Comparison of ENCODE assay signal across 13 cellular contexts in the genomic region with DNA sequence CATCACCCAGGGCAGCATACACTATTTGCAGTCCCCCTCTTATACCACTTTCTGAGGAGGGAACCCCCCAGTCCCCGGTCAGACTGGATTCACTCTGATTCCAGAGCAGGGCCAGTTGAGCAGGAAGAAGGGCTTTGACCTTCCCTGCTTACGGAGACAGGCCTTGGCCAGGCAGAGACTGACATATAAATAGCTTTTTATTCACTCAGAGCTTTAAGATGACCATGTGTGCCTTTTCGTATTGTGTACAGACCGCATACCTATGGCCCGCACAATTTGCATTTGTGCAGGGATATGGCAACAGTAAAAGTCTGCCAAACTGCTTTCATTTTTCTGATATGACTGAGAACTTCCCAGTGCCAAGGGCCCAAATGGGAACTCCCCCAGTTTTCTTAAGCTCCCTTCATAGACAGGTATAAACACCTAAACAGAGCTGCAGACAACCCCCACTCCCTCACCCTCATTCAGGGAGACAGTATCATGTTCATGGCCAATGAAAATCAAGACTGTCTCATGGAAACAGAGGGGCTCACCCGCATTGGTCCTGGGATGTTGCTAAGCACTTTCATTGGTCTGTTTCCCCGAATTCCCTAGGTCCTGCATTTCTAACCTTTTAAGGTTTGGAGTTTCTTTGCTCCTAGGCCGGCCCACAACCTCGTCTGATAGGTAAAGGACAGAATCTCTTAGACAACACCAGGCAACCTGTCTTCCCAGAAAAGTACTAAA.
DNase-seq lines count a peak whose midpoint lies in the region; ATAC-seq, FAIRE-seq and TF ChIP-seq lines count a peak whose summit lies in the region.
"Had no signal": no experiment of that assay in that cellular context is flagged by ENCODE, and none has a peak within 500 bp of the region (broad histone marks: within the 10 kb centered on the region; RNA-seq: fewer than 3 reads in every experiment).

No MANE protein-coding gene starts in this region.

- no peak for TF ChIP-seq EP300 in HepG2 (IDR thresholded peaks at IDR 0.05; ENCODE audit: low read depth in 2 of 2, low read length in 2 of 2)
- TF ChIP-seq EP300 in HepG2 (CRISPR knock-in tag; IDR thresholded peaks at IDR 0.05; ENCODE audit: borderline replicate concordance) = no peak

- in situ Hi-C loops in mammary epithelial cell (cut with MboI; ENCODE audit: low sequenced_read_pairs in 2 of 2) (no loop called here), HepG2 (cut with HindIII; ENCODE audit: extremely low pct_ligation_motif_present, low pct_unique_long_range_greater_than_20kb) (no loop called here)

- TF ChIP-seq CTCF in A673 (conservative IDR thresholded peaks at IDR 0.05; ENCODE audit: low read depth, low read length) (no peak), mammary epithelial cell (conservative IDR thresholded peaks at IDR 0.05 in 1 of 2, IDR thresholded peaks at IDR 0.05 in 1 of 2; ENCODE audit: extremely low read depth in 1 of 2, insufficient read depth in 1 of 2, low read depth in 1 of 2, low read length in 2 of 2) (no peak), left lung (IDR thresholded peaks at IDR 0.05) (no peak), HepG2 (CRISPR knock-in tag; IDR thresholded peaks at IDR 0.05) (no peak)

- H3K27me3 ChIP-seq in A673 (replicated peaks; ENCODE audit: insufficient read depth, low read depth, low read length, poor library complexity) (no peaks in the 10 kb centered on the region), mammary epithelial cell (ENCODE audit: insufficient read depth, low read length) (no peaks in the 10 kb centered on the region), left lung (peaks cover 0 to 5% of the 10 kb centered on the region in 2 donors), HepG2 (ENCODE audit: control insufficient read depth in 1 of 2, insufficient read depth in 2 of 2, low read length in 2 of 2) (no peaks in the 10 kb centered on the region)
- H3K27me3 ChIP-seq: brain microvascular endothelial cell had no signal

- peak overlapping the region; percentile 19 for H3K4me2 ChIP-seq in mammary epithelial cell (ENCODE audit: insufficient read depth, low read depth, low read length)
- H3K4me2 ChIP-seq in HepG2 (ENCODE audit: low read depth, low read length) = no peak overlapping the region

- H3K36me3 ChIP-seq in A673 (ENCODE audit: insufficient read depth, low read length, poor library complexity, severe bottlenecking) (no peaks in the 10 kb centered on the region), mammary epithelial cell (ENCODE audit: insufficient read depth, low read length) (no peaks in the 10 kb centered on the region), left lung (no peaks in the 10 kb centered on the region), HepG2 (replicated peaks in 1 of 2; ENCODE audit: control insufficient read depth in 1 of 2, insufficient read depth in 2 of 2, low read length in 2 of 2) (no peaks in the 10 kb centered on the region)
- H3K36me3 ChIP-seq: brain microvascular endothelial cell had no signal

- H3K9me3 Mint-ChIP-seq in activated CD4-positive, alpha-beta memory T cell treated with anti-CD3 and anti-CD28 coated beads, Interleukin-2, amount 10 ng/mL, durations not matched to agents 7 days and 5 days = no peaks in the 10 kb centered on the region
- H3K9me3 Mint-ChIP-seq: activated CD4-positive, alpha-beta memory T cell treated with anti-CD3 and anti-CD28 coated beads for 36 hours had no signal

- no peak overlapping the region for H3K4me3 Mint-ChIP-seq in activated CD4-positive, alpha-beta memory T cell treated with anti-CD3 and anti-CD28 coated beads, Interleukin-2, amount 10 ng/mL, durations not matched to agents 7 days and 5 days
- H3K4me3 Mint-ChIP-seq: activated CD4-positive, alpha-beta memory T cell treated with anti-CD3 and anti-CD28 coated beads for 36 hours; stimulated activated naive B cell treated with anti-CD40 and anti-IgM and Interleukin-4, amounts not matched to agents 10 μg/mL and 1 μg/mL and 100 μg/mL, for 72 hours had no signal

- H3K4me1 ChIP-seq in A673 (ENCODE audit: insufficient read depth, low read length, poor library complexity, severe bottlenecking) (peaks cover 15% of the 10 kb centered on the region), mammary epithelial cell (ENCODE audit: insufficient read depth, low read length) (peaks cover 6% of the 10 kb centered on the region), left lung (peaks cover 0 to 6% of the 10 kb centered on the region in 2 donors), HepG2 (ENCODE audit: insufficient read depth, low read length) (no peaks in the 10 kb centered on the region)

- dilution Hi-C loops in mammary epithelial cell (cut with HindIII; ENCODE audit: low sequenced_read_pairs) = no loop called here

- peaks cover 5% of the 10 kb centered on the region for H3K27me3 Mint-ChIP-seq in activated CD4-positive, alpha-beta memory T cell treated with anti-CD3 and anti-CD28 coated beads, Interleukin-2, amount 10 ng/mL, durations not matched to agents 7 days and 5 days
- H3K27me3 Mint-ChIP-seq: activated CD4-positive, alpha-beta memory T cell treated with anti-CD3 and anti-CD28 coated beads for 36 hours had no signal

- H3K79me2 ChIP-seq in mammary epithelial cell (ENCODE audit: insufficient read depth, low read length) (no peaks in the 10 kb centered on the region), HepG2 (ENCODE audit: insufficient read depth, low read length) (no peaks in the 10 kb centered on the region)

- TF ChIP-seq POLR2A in HepG2 (IDR thresholded peaks at IDR 0.05; ENCODE audit: insufficient read depth in 1 of 2, low read depth in 2 of 2, low read length in 2 of 2) = no peak

- H2AFZ ChIP-seq in mammary epithelial cell (ENCODE audit: low read depth, low read length) (peak overlapping the region; percentile 63), HepG2 (ENCODE audit: low read length) (no peak overlapping the region)

- peak; percentile 79 for ATAC-seq in left lung
- no peak for ATAC-seq in HepG2
- ATAC-seq: stimulated activated naive B cell treated with anti-CD40 and anti-IgM and Interleukin-4, amounts not matched to agents 10 μg/mL and 1 μg/mL and 100 μg/mL, for 72 hours had no signal

- H3K9me3 ChIP-seq in A673 (ENCODE audit: low read depth, low read length, poor library complexity, severe bottlenecking) = no peaks in the 10 kb centered on the region
- no peaks in the 10 kb centered on the region for H3K9me3 ChIP-seq in mammary epithelial cell (replicated peaks; ENCODE audit: insufficient read depth, low read length)
- H3K9me3 ChIP-seq in left lung = no peaks in the 10 kb centered on the region
- H3K9me3 ChIP-seq in HepG2 (ENCODE audit: low read length) = no peaks in the 10 kb centered on the region

- DNase-seq in A673 (ENCODE audit: low spot score) (peak; percentile 19), NCI-H1048 (lab: John Stamatoyannopoulos, UW) (peak; percentile 17), mammary epithelial cell (peak; percentile 62), left lung (no peak), occipital lobe (lab: John Stamatoyannopoulos, UW) (no peak), NCI-H748 (lab: John Stamatoyannopoulos, UW; ENCODE audit: unreplicated experiment) (no peak), HepG2 (ENCODE audit: low spot score) (no peak)
- no peak for DNase-seq in activated CD4-positive, alpha-beta memory T cell treated with anti-CD3 and anti-CD28 coated beads, Interleukin-2, amount 10 ng/mL, durations not matched to agents 7 days and 5 days
- DNase-seq: activated CD4-positive, alpha-beta memory T cell treated with anti-CD3 and anti-CD28 coated beads for 36 hours; brain microvascular endothelial cell; GOT3; small intestine; stimulated activated naive B cell treated with anti-CD40 and anti-IgM and Interleukin-4, amounts not matched to agents 10 μg/mL and 1 μg/mL and 100 μg/mL, for 72 hours had no signal

- H4K20me1 ChIP-seq in mammary epithelial cell (ENCODE audit: insufficient read depth, low read length) (no peaks in the 10 kb centered on the region), HepG2 (ENCODE audit: insufficient read depth, low read length) (no peaks in the 10 kb centered on the region)

- no TSS peak for BruUV-seq in A673 (replicated peaks; lab: Mats Ljungman, UMichigan)
- no TSS peak for BruUV-seq in mammary epithelial cell (replicated peaks; lab: Mats Ljungman, UMichigan)
- BruUV-seq in HepG2 (replicated peaks; lab: Mats Ljungman, UMichigan) = no TSS peak

- no peak for FAIRE-seq in HepG2 (lab: Jason Lieb, UNC)
- FAIRE-seq: small intestine had no signal

- peaks cover 39% of the 10 kb centered on the region for H3K4me1 Mint-ChIP-seq in activated CD4-positive, alpha-beta memory T cell treated with anti-CD3 and anti-CD28 coated beads, Interleukin-2, amount 10 ng/mL, durations not matched to agents 7 days and 5 days

- POLR2A ChIA-PET in A673 (lab: Charles Lee; ENCODE audit: low non-redundant PET) = no interaction called here
- POLR2A ChIA-PET in activated CD4-positive, alpha-beta memory T cell treated with anti-CD3 and anti-CD28 coated beads, Interleukin-2, amount 10 ng/mL, durations not matched to agents 7 days and 5 days (lab: Charles Lee) = no interaction called here
- POLR2A ChIA-PET in HepG2 (lab: Yijun Ruan, JAX) = no interaction called here

- 48% methylated on average over 9 of the region's 9 CpGs for whole genome bisulfite sequencing in mammary epithelial cell (ENCODE audit: low coverage, missing lambda C conversion rate)
- 19% methylated on average over 3 of the region's 9 CpGs for WGBS in HepG2 (ENCODE audit: low lambda C conversion rate)

- no peak for TF ChIP-seq RAD21 in HepG2 (CRISPR knock-in tag; IDR thresholded peaks at IDR 0.05)

- H3K36me3 Mint-ChIP-seq in activated CD4-positive, alpha-beta memory T cell treated with anti-CD3 and anti-CD28 coated beads, Interleukin-2, amount 10 ng/mL, durations not matched to agents 7 days and 5 days (ENCODE audit: low read depth) = no peaks in the 10 kb centered on the region
- H3K36me3 Mint-ChIP-seq: activated CD4-positive, alpha-beta memory T cell treated with anti-CD3 and anti-CD28 coated beads for 36 hours; stimulated activated naive B cell treated with anti-CD40 and anti-IgM and Interleukin-4, amounts not matched to agents 10 μg/mL and 1 μg/mL and 100 μg/mL, for 72 hours had no signal

- intact Hi-C loops in A673 (cut with micrococcal nuclease; ENCODE audit: unreplicated experiment) (no loop called here), mammary epithelial cell (cut with micrococcal nuclease) (no loop called here), left lung (cut with DNase I) (no loop called here), HepG2 (cut with micrococcal nuclease; ENCODE audit: unreplicated experiment) (no loop called here)

- no peak overlapping the region for H3K27ac ChIP-seq in A673 (ENCODE audit: low read depth, low read length, poor library complexity, severe bottlenecking)
- H3K27ac ChIP-seq in mammary epithelial cell (ENCODE audit: insufficient read depth, low read depth, low read length) = no peak overlapping the region
- H3K27ac ChIP-seq in left lung = peak overlapping the region in 1 of 2 donors; percentile 28
- H3K27ac ChIP-seq in HepG2 (ENCODE audit: extremely low read length, insufficient read depth, low read length) = no peak overlapping the region
- H3K27ac ChIP-seq: brain microvascular endothelial cell had no signal

- H3K27ac Mint-ChIP-seq in activated CD4-positive, alpha-beta memory T cell treated with anti-CD3 and anti-CD28 coated beads, Interleukin-2, amount 10 ng/mL, durations not matched to agents 7 days and 5 days = no peak overlapping the region
- H3K27ac Mint-ChIP-seq: activated CD4-positive, alpha-beta memory T cell treated with anti-CD3 and anti-CD28 coated beads for 36 hours; stimulated activated naive B cell treated with anti-CD40 and anti-IgM and Interleukin-4, amounts not matched to agents 10 μg/mL and 1 μg/mL and 100 μg/mL, for 72 hours had no signal

- H3K9ac ChIP-seq in mammary epithelial cell (ENCODE audit: insufficient read depth, low read length) (no peak overlapping the region), HepG2 (ENCODE audit: insufficient read depth, low read depth, low read length) (no peak overlapping the region)

- CTCF ChIA-PET in A673 (lab: Charles Lee) (no interaction called here), mammary epithelial cell (lab: Charles Lee; ENCODE audit: low non-redundant PET) (no interaction called here), HepG2 (lab: Yijun Ruan, JAX; ENCODE audit: low intra/inter-chr PET ratio, low total read pairs) (no interaction called here)
- CTCF ChIA-PET in activated CD4-positive, alpha-beta memory T cell treated with anti-CD3 and anti-CD28 coated beads, Interleukin-2, amount 10 ng/mL, durations not matched to agents 7 days and 5 days (lab: Charles Lee) = interaction anchor here (0.6 to 1.5 kb wide), 2 partner anchors 24 to 81 kb away, joined by 3 to 4 read pairs; no protein-coding TSS in a partner anchor

- H3K4me3 ChIP-seq in A673 (ENCODE audit: low read depth, low read length, poor library complexity, severe bottlenecking) (no peak overlapping the region), mammary epithelial cell (replicated peaks in 1 of 3; ENCODE audit: insufficient read depth in 1 of 3, low read depth in 2 of 3, low read length in 3 of 3) (no peak overlapping the region), left lung (no peak overlapping the region), HepG2 (replicated peaks in 1 of 3; ENCODE audit: insufficient read depth in 1 of 3, low read depth in 2 of 3, low read length in 3 of 3) (no peak overlapping the region)

Comparison
In these comparisons a context has a peak if more than half of its experiments do, and no peak if none do; other contexts are left out.
1. DNase-seq: peak in A673 (single experiment), NCI-H1048 (single experiment) and mammary epithelial cell (single experiment); none in left lung (0 of 2), activated CD4-positive, alpha-beta memory T cell treated with anti-CD3 and anti-CD28 coated beads, Interleukin-2, amount 10 ng/mL, durations not matched to agents 7 days and 5 days (single experiment), occipital lobe (single experiment), NCI-H748 (single experiment) and HepG2 (single experiment).